19 cellular contexts compared by ENCODE assay signal in the genomic region with DNA sequence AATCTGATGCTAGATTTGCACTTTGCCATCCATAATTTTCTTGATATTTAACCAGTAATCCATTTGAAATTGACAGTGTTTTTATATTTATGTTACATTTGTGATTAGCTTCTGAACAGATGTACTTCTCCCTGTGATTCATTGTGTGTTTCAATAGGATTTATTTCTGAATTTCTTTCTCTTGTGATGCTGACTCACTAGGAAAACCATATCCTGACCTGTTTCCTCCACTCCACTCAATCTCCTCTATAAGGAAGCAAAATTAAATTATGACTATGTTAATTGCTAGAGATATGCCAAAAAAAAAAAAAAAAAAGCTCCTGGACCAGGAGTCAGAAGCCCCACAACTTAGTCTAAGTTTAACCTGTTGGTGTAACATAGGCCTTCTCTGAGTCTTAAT.
DNase-seq lines count a peak whose midpoint lies in the region; ATAC-seq and TF ChIP-seq lines count a peak whose summit lies in the region.
"Had no signal": no experiment of that assay in that cellular context is flagged by ENCODE, and none has a peak within 500 bp of the region (broad histone marks: within the 10 kb centered on the region; RNA-seq: fewer than 3 reads in every experiment).

No MANE protein-coding gene starts in this region.

- intact Hi-C loops in mammary epithelial cell (cut with micrococcal nuclease): no loop called here
- intact Hi-C loops in MCF 10A (cut with micrococcal nuclease): no loop called here

- H3K27ac Mint-ChIP-seq in MCF 10A (ENCODE audit: low read depth, unreplicated experiment): no peak overlapping the region
- H3K27ac Mint-ChIP-seq: CD8-positive, alpha-beta memory T cell; GM23338 had no signal

- no peaks in the 10 kb centered on the region for H3K27me3 ChIP-seq in mammary epithelial cell (ENCODE audit: insufficient read depth, low read length)
- no peaks in the 10 kb centered on the region for H3K27me3 ChIP-seq in kidney epithelial cell (ENCODE audit: control insufficient read depth, insufficient read depth, low read length)
- no peaks in the 10 kb centered on the region for H3K27me3 ChIP-seq in SJCRH30
- H3K27me3 ChIP-seq: BLaER1 had no signal

- in situ Hi-C loops in mammary epithelial cell (cut with MboI; ENCODE audit: low sequenced_read_pairs in 2 of 2) (no loop called here), KBM-7 (cut with MboI; ENCODE audit: low pct_unique_long_range_greater_than_20kb, low sequenced_read_pairs) (no loop called here)

- TF ChIP-seq CTCF in mammary epithelial cell (conservative IDR thresholded peaks at IDR 0.05 in 1 of 2, IDR thresholded peaks at IDR 0.05 in 1 of 2; ENCODE audit: extremely low read depth in 1 of 2, insufficient read depth in 1 of 2, low read depth in 1 of 2, low read length in 2 of 2) (no peak), MCF 10A (IDR thresholded peaks at IDR 0.05; ENCODE audit: unreplicated experiment) (no peak), epithelial cell of esophagus (IDR thresholded peaks at IDR 0.05; ENCODE audit: insufficient read depth, low read depth, low read length, missing control alignments) (no peak), kidney epithelial cell (IDR thresholded peaks at IDR 0.05; ENCODE audit: insufficient read depth, low read length, poor library complexity, severe bottlenecking) (no peak)

- dilution Hi-C loops in mammary epithelial cell (cut with HindIII; ENCODE audit: low sequenced_read_pairs): no loop called here

- no peak overlapping the region for H3K9ac ChIP-seq in mammary epithelial cell (ENCODE audit: insufficient read depth, low read length)
- H3K9ac ChIP-seq: BLaER1 had no signal

- no peak overlapping the region for H3K4me3 Mint-ChIP-seq in MCF 10A (ENCODE audit: unreplicated experiment)
- H3K4me3 Mint-ChIP-seq: CD8-positive, alpha-beta memory T cell; GM23338 had no signal

- H3K4me3 ChIP-seq in mammary epithelial cell (replicated peaks in 1 of 3; ENCODE audit: insufficient read depth in 1 of 3, low read depth in 2 of 3, low read length in 3 of 3) (no peak overlapping the region), epithelial cell of esophagus (ENCODE audit: low read length) (no peak overlapping the region), kidney epithelial cell (ENCODE audit: low read depth, low read length) (no peak overlapping the region), SJCRH30 (no peak overlapping the region)
- H3K4me3 ChIP-seq: BLaER1, GM23338 had no signal

- no peak overlapping the region for H3K4me2 ChIP-seq in mammary epithelial cell (ENCODE audit: insufficient read depth, low read depth, low read length)
- H3K4me2 ChIP-seq: BLaER1, GM23338 had no signal

- H4K20me1 ChIP-seq in mammary epithelial cell (ENCODE audit: insufficient read depth, low read length): no peaks in the 10 kb centered on the region
- H4K20me1 ChIP-seq: BLaER1 had no signal

- CTCF ChIA-PET in mammary epithelial cell (lab: Charles Lee; ENCODE audit: low non-redundant PET): no interaction called here
- CTCF ChIA-PET in MCF 10A (lab: Yijun Ruan, JAX): no interaction called here

- no peak overlapping the region for H2AFZ ChIP-seq in mammary epithelial cell (ENCODE audit: low read depth, low read length)
- H2AFZ ChIP-seq: GM23338 had no signal

- POLR2A ChIA-PET in MCF 10A (lab: Yijun Ruan, JAX): no interaction called here

- no peaks in the 10 kb centered on the region for H3K36me3 Mint-ChIP-seq in MCF 10A (ENCODE audit: insufficient read depth, unreplicated experiment)
- H3K36me3 Mint-ChIP-seq: CD8-positive, alpha-beta memory T cell had no signal

- no peaks in the 10 kb centered on the region for H3K79me2 ChIP-seq in mammary epithelial cell (ENCODE audit: insufficient read depth, low read length)

- peak; percentile 2 for DNase-seq in mammary epithelial cell
- no peak for DNase-seq in MCF 10A (ENCODE audit: unreplicated experiment)
- peak; percentile 58 for DNase-seq in epithelial cell of esophagus (ENCODE audit: low read depth)
- DNase-seq in kidney epithelial cell (ENCODE audit: low read depth): peak; percentile 5
- no peak for DNase-seq in KBM-7
- DNase-seq in SJCRH30: no peak
- DNase-seq: CD8-positive, alpha-beta memory T cell; DMS 273 treated with DMSO at 0.1 percent for 48 hours; IMR-90; NCI-H1436 treated with DMSO at 0.1 percent for 48 hours; NCI-H2081; NCI-H526; NK-92 treated with Interleukin-12 subunit alpha and Interleukin-12 subunit beta, amount 100 ng/mL, for 24 hours; OCI-M1 had no signal

- no peaks in the 10 kb centered on the region for H3K36me3 ChIP-seq in mammary epithelial cell (ENCODE audit: insufficient read depth, low read length)
- no peaks in the 10 kb centered on the region for H3K36me3 ChIP-seq in kidney epithelial cell (ENCODE audit: control insufficient read depth, insufficient read depth, low read length)
- no peaks in the 10 kb centered on the region for H3K36me3 ChIP-seq in SJCRH30
- H3K36me3 ChIP-seq: BLaER1 had no signal

- H3K4me1 Mint-ChIP-seq in MCF 10A (ENCODE audit: insufficient read depth, unreplicated experiment): no peaks in the 10 kb centered on the region
- H3K4me1 Mint-ChIP-seq: GM23338 had no signal

- no peaks in the 10 kb centered on the region for H3K9me3 Mint-ChIP-seq in MCF 10A (ENCODE audit: unreplicated experiment)
- H3K9me3 Mint-ChIP-seq: GM23338 had no signal

- BruUV-seq in mammary epithelial cell (replicated peaks; lab: Mats Ljungman, UMichigan): no TSS peak
- no TSS peak for BruUV-seq in MCF 10A (replicated peaks; lab: Mats Ljungman, UMichigan)

- H3K27me3 Mint-ChIP-seq in MCF 10A (ENCODE audit: insufficient read depth, unreplicated experiment): no peaks in the 10 kb centered on the region
- H3K27me3 Mint-ChIP-seq: CD8-positive, alpha-beta memory T cell had no signal

- no peaks in the 10 kb centered on the region for H3K4me1 ChIP-seq in mammary epithelial cell (ENCODE audit: insufficient read depth, low read length)
- H3K4me1 ChIP-seq in SJCRH30: no peaks in the 10 kb centered on the region
- H3K4me1 ChIP-seq: BLaER1 had no signal

- H3K9me3 ChIP-seq in mammary epithelial cell (replicated peaks; ENCODE audit: insufficient read depth, low read length): no peaks in the 10 kb centered on the region
- no peaks in the 10 kb centered on the region for H3K9me3 ChIP-seq in SJCRH30 (replicated peaks)
- H3K9me3 ChIP-seq: BLaER1 had no signal

- no peak for ATAC-seq in HG03108 (IDR thresholded peaks at IDR 0.05; ENCODE audit: unreplicated experiment)
- ATAC-seq: GM23338 had no signal

- H3K27ac ChIP-seq in mammary epithelial cell (ENCODE audit: insufficient read depth, low read depth, low read length) (no peak overlapping the region), temporal lobe (ENCODE audit: low read depth, low read length) (peak overlapping the region; percentile 56), SJCRH30 (no peak overlapping the region)
- H3K27ac ChIP-seq: 22Rv1, BLaER1 had no signal

Comparison
In these comparisons a context has a peak if more than half of its experiments do, and no peak if none do; other contexts are left out.
1. DNase-seq: peak in mammary epithelial cell (single experiment), epithelial cell of esophagus (single experiment) and kidney epithelial cell (single experiment); none in MCF 10A (single experiment), KBM-7 (single experiment) and SJCRH30 (0 of 2).